In the genomic region with DNA sequence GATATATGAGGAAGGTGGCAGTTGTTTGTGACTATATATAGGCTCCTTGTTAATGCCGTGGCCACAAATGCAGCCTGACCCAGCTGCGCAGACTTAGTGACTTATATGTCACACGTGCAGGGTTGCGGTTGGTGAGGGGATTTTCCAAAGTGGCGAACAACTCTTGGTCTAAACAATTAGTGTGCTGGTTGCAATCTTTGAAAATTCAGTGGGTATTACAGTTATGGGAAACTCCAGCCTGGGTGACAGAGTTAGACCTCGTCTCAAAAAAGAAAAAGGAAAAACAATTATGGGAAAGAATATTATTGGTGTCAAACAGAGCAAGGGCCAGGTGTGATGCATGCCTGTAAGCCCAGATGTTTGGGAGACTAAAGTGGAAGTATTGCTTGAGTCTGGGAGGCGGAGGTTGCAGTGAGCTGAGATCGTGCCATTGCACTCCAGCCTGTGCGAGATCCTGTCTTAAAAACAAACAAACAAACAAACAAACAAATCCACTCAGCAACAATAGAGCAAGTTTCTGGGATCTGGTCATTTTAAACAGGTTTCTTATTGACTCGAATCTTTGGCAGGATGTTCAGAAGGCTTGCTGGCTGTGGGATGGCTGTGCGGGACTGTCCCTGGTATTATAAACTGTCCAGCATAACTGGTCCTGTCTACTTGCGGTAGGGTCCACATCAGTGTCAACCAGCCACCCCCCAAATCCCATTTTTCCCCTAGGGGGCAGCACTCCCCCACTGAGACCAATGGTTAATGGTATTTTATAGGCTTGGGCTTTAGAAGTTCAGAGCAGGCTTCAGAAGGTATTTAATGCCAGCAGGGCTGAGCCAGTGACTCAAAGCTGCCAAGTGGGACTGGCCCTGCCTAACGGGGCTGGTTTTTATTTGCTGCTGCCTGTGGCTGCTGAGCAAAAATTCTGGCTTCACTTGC, we compare ENCODE assay signal across 8 cellular contexts. TPM values are rescaled to one million over a fixed set of nuclear protein-coding genes. Genes with fewer than 3 reads are reported as not detected.
A peak's percentile ranks its signal among the peaks of the same experiment; 100 is the strongest.
DNase-seq lines count a peak whose midpoint lies in the region; ATAC-seq lines count a peak whose summit lies in the region.

No MANE protein-coding gene starts in this region.

- peak overlapping the region; percentile 75 for H3K4me3 Mint-ChIP-seq in natural killer cell treated with Interleukin-12 subunit alpha and Interleukin-12 subunit beta and Interleukin-15 and Interleukin-18, amount 100 ng/mL, for 72 hours

- H3K27me3 ChIP-seq in NT2/D1 (ENCODE audit: insufficient read depth, insufficient read length), result no peaks in the 10 kb centered on the region

- DNase-seq in Caki2 (ENCODE audit: low read depth) (peak; percentile 57), NT2/D1 (ENCODE audit: low read depth, low spot score) (peak; percentile 36), epithelial cell of prostate (ENCODE audit: low read depth, low spot score) (peak; percentile 39), stromal cell of bone marrow (ENCODE audit: low read depth) (peak; percentile 73)
- peak; percentile 49 for DNase-seq in activated CD8-positive, alpha-beta memory T cell treated with anti-CD3 and anti-CD28 coated beads, Interleukin-2, amount 50 U/mL, for 24 hours (ENCODE audit: extremely low read depth)
- peak; percentile 90 for DNase-seq in natural killer cell treated with Interleukin-12 subunit alpha and Interleukin-12 subunit beta and Interleukin-15 and Interleukin-18, amount 100 ng/mL, for 72 hours (ENCODE audit: low spot score)

- peaks cover 11% of the 10 kb centered on the region for H3K36me3 ChIP-seq in NT2/D1 (ENCODE audit: insufficient read depth, insufficient read length, low read length)

- in situ Hi-C loops in Caki2 (cut with HindIII; ENCODE audit: low pct_unique_long_range_greater_than_20kb, low sequenced_read_pairs), result no loop called here

- H3K27ac Mint-ChIP-seq in natural killer cell treated with Interleukin-12 subunit alpha and Interleukin-12 subunit beta and Interleukin-15 and Interleukin-18, amount 100 ng/mL, for 72 hours, result peak overlapping the region; percentile 76 to 88

- no peaks in the 10 kb centered on the region for H3K9me3 ChIP-seq in NT2/D1 (ENCODE audit: insufficient read depth, low read length)

- no peaks in the 10 kb centered on the region for H3K9me3 Mint-ChIP-seq in natural killer cell treated with Interleukin-12 subunit alpha and Interleukin-12 subunit beta and Interleukin-15 and Interleukin-18, amount 100 ng/mL, for 72 hours

- H3K36me3 Mint-ChIP-seq in natural killer cell treated with Interleukin-12 subunit alpha and Interleukin-12 subunit beta and Interleukin-15 and Interleukin-18, amount 100 ng/mL, for 72 hours, result peaks cover 5% of the 10 kb centered on the region

- H3K4me1 Mint-ChIP-seq in natural killer cell treated with Interleukin-12 subunit alpha and Interleukin-12 subunit beta and Interleukin-15 and Interleukin-18, amount 100 ng/mL, for 72 hours (ENCODE audit: low read depth in 2 of 2), result peaks cover 7 to 9% of the 10 kb centered on the region in 2 donors

- ATAC-seq in GM19351 (IDR thresholded peaks at IDR 0.05; ENCODE audit: unreplicated experiment) (peak; percentile 80), HG03469 (IDR thresholded peaks at IDR 0.05; ENCODE audit: unreplicated experiment) (peak; percentile 45)
- ATAC-seq in natural killer cell treated with Interleukin-12 subunit alpha and Interleukin-12 subunit beta and Interleukin-15 and Interleukin-18, amount 100 ng/mL, for 72 hours, result peak; percentile 94 to 96

- no peaks in the 10 kb centered on the region for H3K4me1 ChIP-seq in NT2/D1 (ENCODE audit: insufficient read depth, insufficient read length)

- no peak overlapping the region for H3K4me3 ChIP-seq in NT2/D1 (ENCODE audit: insufficient read length, low read depth)

- no peaks in the 10 kb centered on the region for H3K27me3 Mint-ChIP-seq in natural killer cell treated with Interleukin-12 subunit alpha and Interleukin-12 subunit beta and Interleukin-15 and Interleukin-18, amount 100 ng/mL, for 72 hours

- no peak overlapping the region for H3K27ac ChIP-seq in epithelial cell of prostate

- H3K9ac ChIP-seq in NT2/D1 (ENCODE audit: insufficient read length, low read depth), result no peak overlapping the region

RNA-seq across cellular contexts. Expression of a gene that starts 15.4 kb away (rescaled TPM):
- 24.8 and 41.4 TPM in 2 replicates for total RNA-seq in Caki2 (2014; rRNA removed; shearing (Covaris generic); ENCODE audit: low replicate concordance)
- total RNA-seq in natural killer cell treated with Interleukin-12 subunit alpha and Interleukin-12 subunit beta and Interleukin-15 and Interleukin-18, amount 100 ng/mL, for 72 hours, result 10 to 100 TPM; 47.0 to 81.6 TPM

RNA-seq across cellular contexts. Expression of a gene that starts 22.2 kb away (rescaled TPM):
- total RNA-seq in Caki2 (2014; rRNA removed; shearing (Covaris generic); ENCODE audit: low replicate concordance), result 10.1 and 13.8 TPM in 2 replicates
- 100 to 1,000 TPM in 1 of 2 donors, 10 to 100 TPM in 1; 84.1 to 147 TPM for total RNA-seq in natural killer cell treated with Interleukin-12 subunit alpha and Interleukin-12 subunit beta and Interleukin-15 and Interleukin-18, amount 100 ng/mL, for 72 hours

RNA-seq across cellular contexts. Expression of a gene that starts 59.6 kb away (rescaled TPM):
- not detected in 2 replicates for total RNA-seq in Caki2 (2014; rRNA removed; shearing (Covaris generic); ENCODE audit: low replicate concordance)
- total RNA-seq in natural killer cell treated with Interleukin-12 subunit alpha and Interleukin-12 subunit beta and Interleukin-15 and Interleukin-18, amount 100 ng/mL, for 72 hours, result 1 to 10 TPM; 5.0 to 5.5 TPM

Comparison
In these comparisons a context has a peak if more than half of its experiments do, and no peak if none do; other contexts are left out.
1. DNase-seq: peak in every context shown above with its lines; median percentile 90 in natural killer cell treated with Interleukin-12 subunit alpha and Interleukin-12 subunit beta and Interleukin-15 and Interleukin-18, amount 100 ng/mL, for 72 hours; 73 in stromal cell of bone marrow; 57 in Caki2; 49 in activated CD8-positive, alpha-beta memory T cell treated with anti-CD3 and anti-CD28 coated beads, Interleukin-2, amount 50 U/mL, for 24 hours; 39 in epithelial cell of prostate; 36 in NT2/D1.
2. ATAC-seq: peak in every context shown above with its lines; median percentile 95 in natural killer cell treated with Interleukin-12 subunit alpha and Interleukin-12 subunit beta and Interleukin-15 and Interleukin-18, amount 100 ng/mL, for 72 hours; 80 in GM19351; 45 in HG03469.